Comparison of ENCODE assay signal across 18 cellular contexts in genomic region chr2:118312963-118313756, GRCh38.
DNase-seq lines count a peak whose midpoint lies in the region; ATAC-seq and TF ChIP-seq lines count a peak whose summit lies in the region.
"Had no signal": no experiment of that assay in that cellular context is flagged by ENCODE, and none has a peak within 500 bp of the region (broad histone marks: within the 10 kb centered on the region; RNA-seq: fewer than 3 reads in every experiment).

No MANE protein-coding gene starts in this region.

- DNase-seq in NCI-H510A treated with DMSO at 0.1 percent for 48 hours (lab: John Stamatoyannopoulos, UW) (peak; percentile 2), NCI-H510A (lab: John Stamatoyannopoulos, UW) (no peak), NCI-H524 (lab: John Stamatoyannopoulos, UW) (peak; percentile 43 to 76), fibroblast of mammary gland (ENCODE audit: low read depth) (peak; percentile 13), retinal pigment epithelial cell (ENCODE audit: low read depth) (no peak), RKO (ENCODE audit: low spot score) (no peak), thyroid gland (no peak)
- DNase-seq: activated CD4-positive, CD25-positive, alpha-beta regulatory T cell; activated effector memory CD4-positive, alpha-beta T cell treated with Interleukin-2 at 50 U/mL for 16 hours; naive thymus-derived CD8-positive, alpha-beta T cell; NCI-H1092 treated with DMSO at 0.1 percent for 48 hours; stimulated activated naive CD4-positive, alpha-beta T cell treated with Interleukin-2 at 50 U/mL for 16 hours; T-cell; transverse colon had no signal

- no peaks in the 10 kb centered on the region for H3K36me3 ChIP-seq in thyroid gland
- H3K36me3 ChIP-seq: transverse colon had no signal

- no peaks in the 10 kb centered on the region for H3K27me3 ChIP-seq in thyroid gland

- no peaks in the 10 kb centered on the region for H3K4me1 ChIP-seq in thyroid gland

- H3K4me3 ChIP-seq in fibroblast of mammary gland (ENCODE audit: control insufficient read depth, low read depth, low read length) (no peak overlapping the region), retinal pigment epithelial cell (ENCODE audit: low read length) (no peak overlapping the region), thyroid gland (replicated peaks in 1 of 3) (no peak overlapping the region)
- H3K4me3 ChIP-seq: lung, transverse colon had no signal

- H3K9me3 ChIP-seq in thyroid gland = no peaks in the 10 kb centered on the region
- H3K9me3 ChIP-seq: transverse colon had no signal

- no peak for TF ChIP-seq CTCF in fibroblast of mammary gland (conservative IDR thresholded peaks at IDR 0.05; ENCODE audit: control insufficient read depth, insufficient read depth, low read depth, low read length)
- peak; percentile 17 for TF ChIP-seq CTCF in retinal pigment epithelial cell (conservative IDR thresholded peaks at IDR 0.05; ENCODE audit: low read depth, low read length)
- TF ChIP-seq CTCF in thyroid gland (IDR thresholded peaks at IDR 0.05) = no peak

- no peak for ATAC-seq in HG02970 (IDR thresholded peaks at IDR 0.05; ENCODE audit: low FRiP score, unreplicated experiment)
- ATAC-seq: naive thymus-derived CD8-positive, alpha-beta T cell; Right ventricle myocardium inferior; T-cell had no signal

- intact Hi-C loops in thyroid gland (cut with DNase I) = no loop called here

- WGBS in thyroid gland, 2 donors = 33 to 47% methylated on average over 3 to 4 of the region's 4 CpGs

- no peak overlapping the region for H3K27ac ChIP-seq in thyroid gland
- H3K27ac ChIP-seq: C4-2B, transverse colon had no signal

- TF ChIP-seq POLR2A in thyroid gland (IDR thresholded peaks at IDR 0.05) = no peak

Comparison
In these comparisons a context has a peak if more than half of its experiments do, and no peak if none do; other contexts are left out.
1. DNase-seq: peak in NCI-H510A treated with DMSO at 0.1 percent for 48 hours (single experiment), NCI-H524 (2 of 2) and fibroblast of mammary gland (single experiment); none in NCI-H510A (single experiment), retinal pigment epithelial cell (single experiment), RKO (single experiment) and thyroid gland (0 of 2).